In the genomic region with DNA sequence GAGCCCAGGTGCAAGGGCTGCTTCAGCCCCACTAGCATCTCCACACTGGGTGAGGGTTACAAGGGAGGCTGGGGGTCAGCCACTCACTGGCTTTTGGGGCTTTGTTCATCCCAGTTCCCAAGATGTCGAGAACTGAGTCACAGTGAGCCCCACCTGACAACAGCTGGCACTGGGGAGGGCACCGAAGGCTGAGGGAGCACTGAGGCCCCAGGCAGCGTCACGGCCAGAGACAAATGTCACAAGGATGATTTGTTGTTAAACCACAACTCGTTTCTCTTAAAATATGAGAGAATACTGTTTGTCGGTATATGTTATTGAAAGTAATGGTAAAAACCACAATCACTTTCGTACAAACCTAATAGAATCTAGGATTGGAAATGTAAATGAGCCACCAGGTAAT, we compare ENCODE assay signal across 10 cellular contexts.
A peak's percentile ranks its signal among the peaks of the same experiment; 100 is the strongest.
DNase-seq lines count a peak whose midpoint lies in the region; ATAC-seq and TF ChIP-seq lines count a peak whose summit lies in the region.
"Had no signal": no experiment of that assay in that cellular context is flagged by ENCODE, and none has a peak within 500 bp of the region (broad histone marks: within the 10 kb centered on the region; RNA-seq: fewer than 3 reads in every experiment).

No MANE protein-coding gene starts in this region.

- H3K9me3 ChIP-seq in heart left ventricle = peaks cover 0 to 6% (median 0%) of the 10 kb centered on the region in 12 donors

- DNase-seq in GM12865 (ENCODE audit: low read depth) = peak; percentile 70
- peak in 1 of 2 donors; percentile 36 for DNase-seq in central memory CD8-positive, alpha-beta T cell (ENCODE audit: low spot score in 2 of 2)
- no peak for DNase-seq in iPS-NIHi11 (ENCODE audit: low spot score)
- DNase-seq in SHP77 treated with DMSO at 0.1 percent for 48 hours (lab: John Stamatoyannopoulos, UW) = no peak
- no peak for DNase-seq in heart left ventricle
- DNase-seq: cortex of kidney, NCI-H187 had no signal

- WGBS in heart left ventricle, 4 donors = 93 to 95% (median 94%) methylated on average over 7 of the region's 7 CpGs

- H3K36me3 ChIP-seq in heart left ventricle = peaks cover 0 to 16% (median 0%) of the 10 kb centered on the region in 9 donors

- no peak overlapping the region for H3K27ac ChIP-seq in heart left ventricle

- H3K9me3 Mint-ChIP-seq in central memory CD8-positive, alpha-beta T cell = no peaks in the 10 kb centered on the region

- no peaks in the 10 kb centered on the region for H3K27me3 Mint-ChIP-seq in central memory CD8-positive, alpha-beta T cell

- TF ChIP-seq CTCF in GM12865 (IDR thresholded peaks at IDR 0.05; ENCODE audit: insufficient read depth, low read depth, low read length, missing control alignments) (no peak), heart left ventricle (IDR thresholded peaks at IDR 0.05) (no peak)

- ATAC-seq in GM19468 (IDR thresholded peaks at IDR 0.05; ENCODE audit: extremely low read depth, unreplicated experiment) (peak; percentile 24), HG03575 (IDR thresholded peaks at IDR 0.05; ENCODE audit: extremely low read depth, insufficient number of reproducible peaks, low FRiP score, unreplicated experiment) (peak; percentile 27), HG02763 (IDR thresholded peaks at IDR 0.05; ENCODE audit: unreplicated experiment) (no peak), heart left ventricle (no peak)
- ATAC-seq in central memory CD8-positive, alpha-beta T cell (replicated peaks; ENCODE audit: extremely low read depth, poor library complexity, severe bottlenecking) = peak; percentile 75

- peak overlapping the region; percentile 64 for H3K4me3 Mint-ChIP-seq in central memory CD8-positive, alpha-beta T cell

- H3K36me3 Mint-ChIP-seq in central memory CD8-positive, alpha-beta T cell (ENCODE audit: insufficient read depth) = peaks cover 54% of the 10 kb centered on the region

- H3K4me3 ChIP-seq in GM12865 (ENCODE audit: low read depth, low read length) = no peak overlapping the region
- no peak overlapping the region for H3K4me3 ChIP-seq in heart left ventricle

- H3K27ac Mint-ChIP-seq in central memory CD8-positive, alpha-beta T cell (ENCODE audit: low read depth) = peak overlapping the region; percentile 86

- no peak for TF ChIP-seq POLR2A in heart left ventricle (IDR thresholded peaks at IDR 0.05)

- no peaks in the 10 kb centered on the region for H3K27me3 ChIP-seq in heart left ventricle

- peaks cover 0 to 78% (median 28%) of the 10 kb centered on the region in 12 donors for H3K4me1 ChIP-seq in heart left ventricle

- intact Hi-C loops in heart left ventricle (cut with DNase I) = no loop called here

- H3K4me1 Mint-ChIP-seq in central memory CD8-positive, alpha-beta T cell = peaks cover 86% of the 10 kb centered on the region

Comparison
In these comparisons a context has a peak if more than half of its experiments do, and no peak if none do; other contexts are left out.
1. ATAC-seq: peak in GM19468 (single experiment), HG03575 (single experiment) and central memory CD8-positive, alpha-beta T cell (single experiment); none in HG02763 (single experiment) and heart left ventricle (0 of 4).